8 cellular contexts compared by ENCODE assay signal in genomic region chr4:146520894-146521542, GRCh38.
DNase-seq lines count a peak whose midpoint lies in the region; ATAC-seq and TF ChIP-seq lines count a peak whose summit lies in the region.

No MANE protein-coding gene starts in this region.

- peak; percentile 44 for DNase-seq in ACHN
- peak; percentile 75 for DNase-seq in GM12865 (ENCODE audit: low read depth)
- DNase-seq in NB4 (ENCODE audit: low read depth): peak; percentile 65
- DNase-seq in WERI-Rb-1: no peak
- DNase-seq in erythroblast (lab: John Stamatoyannopoulos, UW): peak; percentile 61 to 71
- no peak for DNase-seq in effector CD8-positive, alpha-beta T cell (lab: John Stamatoyannopoulos, UW)

- peak overlapping the region; percentile 92 for H3K4me3 ChIP-seq in GM12865 (ENCODE audit: low read depth, low read length)
- peak overlapping the region; percentile 94 for H3K4me3 ChIP-seq in NB4 (ENCODE audit: low read depth, low read length)
- H3K4me3 ChIP-seq in WERI-Rb-1 (ENCODE audit: low read depth, low read length): peak overlapping the region; percentile 89
- H3K4me3 ChIP-seq in muscle layer of duodenum (ENCODE audit: low read depth in 1 of 2, low read length in 2 of 2): peak overlapping the region; percentile 93 to 94

- no peak for TF ChIP-seq POLR2A in NB4 (IDR thresholded peaks at IDR 0.05; ENCODE audit: extremely low read depth, insufficient read length)
- TF ChIP-seq POLR2A in erythroblast (IDR thresholded peaks at IDR 0.05; ENCODE audit: low read length): peak; percentile 21

- H3K36me3 ChIP-seq in WERI-Rb-1: peaks cover 3% of the 10 kb centered on the region; the same call in 1 of the 2 replicates
- no peaks in the 10 kb centered on the region for H3K36me3 ChIP-seq in muscle layer of duodenum (ENCODE audit: control insufficient read depth in 1 of 2, insufficient read depth in 2 of 2, low read length in 2 of 2)

- in situ Hi-C loops in ACHN (cut with HindIII; ENCODE audit: low pct_ligation_motif_present, low pct_unique_long_range_greater_than_20kb, low sequenced_read_pairs): no loop called here

- H3K27ac ChIP-seq in WERI-Rb-1: peak overlapping the region; percentile 90
- peak overlapping the region; percentile 96 for H3K27ac ChIP-seq in muscle layer of duodenum (ENCODE audit: low read length)

- ATAC-seq in HG02642 (IDR thresholded peaks at IDR 0.05; ENCODE audit: poor library complexity, unreplicated experiment): peak; percentile 27

- H3K9me3 ChIP-seq in WERI-Rb-1 (ENCODE audit: severe bottlenecking) (no peaks in the 10 kb centered on the region), muscle layer of duodenum (ENCODE audit: control insufficient read depth in 1 of 2, low read length in 2 of 2) (no peaks in the 10 kb centered on the region)

- TF ChIP-seq CTCF in GM12865 (IDR thresholded peaks at IDR 0.05; ENCODE audit: insufficient read depth, low read depth, low read length, missing control alignments): no peak
- TF ChIP-seq CTCF in NB4 (IDR thresholded peaks at IDR 0.05; ENCODE audit: low read depth, low read length): no peak
- TF ChIP-seq CTCF in WERI-Rb-1 (IDR thresholded peaks at IDR 0.05; ENCODE audit: low read depth, low read length): no peak

- H3K4me1 ChIP-seq in muscle layer of duodenum (ENCODE audit: control insufficient read depth in 1 of 2, insufficient read depth in 2 of 2, low read length in 2 of 2): peaks cover 6 to 14% of the 10 kb centered on the region in 2 donors

- H3K27me3 ChIP-seq in WERI-Rb-1 (ENCODE audit: insufficient read depth, low read depth, severe bottlenecking): no peaks in the 10 kb centered on the region
- no peaks in the 10 kb centered on the region for H3K27me3 ChIP-seq in muscle layer of duodenum (ENCODE audit: low read depth, low read length)

Comparison
In these comparisons a context has a peak if more than half of its experiments do, and no peak if none do; other contexts are left out.
1. DNase-seq: peak in ACHN (single experiment), GM12865 (single experiment), NB4 (single experiment) and erythroblast (2 of 2); none in WERI-Rb-1 (single experiment) and effector CD8-positive, alpha-beta T cell (single experiment).
2. Peak in every context shown above with its lines, with median percentiles within 50 percentile points of each other: H3K4me3 ChIP-seq.